25 cellular contexts compared by ENCODE assay signal in genomic region chr16:27699540-27699939, GRCh38.
"Had no signal": no experiment of that assay in that cellular context is flagged by ENCODE, and none has a peak within 500 bp of the region (broad histone marks: within the 10 kb centered on the region; RNA-seq: fewer than 3 reads in every experiment).

No MANE protein-coding gene starts in this region.

- H3K4me3 ChIP-seq: colonic mucosa, pancreas, psoas muscle, smooth muscle cell, suprapubic skin, tibial nerve had no signal

- H3K36me3 ChIP-seq: colonic mucosa had no signal

- FAIRE-seq: bronchial epithelial cell, pancreas had no signal

- H3K4me2 ChIP-seq: smooth muscle cell had no signal

- H3K9me3 ChIP-seq: colonic mucosa, pancreas, psoas muscle, suprapubic skin, tibial nerve had no signal

- H3K4me1 ChIP-seq: colonic mucosa, pancreas, psoas muscle, suprapubic skin had no signal

- H3K27ac ChIP-seq: colonic mucosa, pancreas, psoas muscle, suprapubic skin, tibial nerve had no signal

- H3K4me1 Mint-ChIP-seq: immature natural killer cell; stimulated activated naive B cell treated with anti-CD40 and anti-IgM and Interleukin-4, amounts not matched to agents 10 μg/mL and 1 μg/mL and 100 μg/mL, for 72 hours had no signal

- H3K27me3 Mint-ChIP-seq: activated CD8-positive, alpha-beta T cell treated with anti-CD3 and anti-CD28 coated beads for 36 hours; naive thymus-derived CD4-positive, alpha-beta T cell; stimulated activated naive B cell treated with anti-CD40 and anti-IgM and Interleukin-4, amounts not matched to agents 10 μg/mL and 1 μg/mL and 100 μg/mL, for 72 hours; T-helper 17 cell had no signal

- H3K27me3 ChIP-seq: colonic mucosa, pancreas, suprapubic skin, tibial nerve had no signal

- H3K27ac Mint-ChIP-seq: activated CD8-positive, alpha-beta T cell treated with anti-CD3 and anti-CD28 coated beads for 36 hours; activated T-cell treated with anti-CD3 and anti-CD28 coated beads, Interleukin-2, amount 50 U/mL, for 72 hours; immature natural killer cell; naive thymus-derived CD4-positive, alpha-beta T cell; stimulated activated naive B cell treated with anti-CD40 and anti-IgM and Interleukin-4, amounts not matched to agents 10 μg/mL and 1 μg/mL and 100 μg/mL, for 72 hours; T-helper 17 cell had no signal

- ATAC-seq: activated CD8-positive, alpha-beta T cell treated with anti-CD3 and anti-CD28 coated beads for 36 hours; activated naive CD4-positive, alpha-beta T cell treated with anti-CD3 and anti-CD28 coated beads, Interleukin-2, amount 50 U/mL, for 72 hours; activated T-cell treated with anti-CD3 and anti-CD28 coated beads, Interleukin-2, amount 50 U/mL, for 72 hours; naive thymus-derived CD4-positive, alpha-beta T cell; pancreas; psoas muscle; stimulated activated naive B cell treated with anti-CD40 and anti-IgM and Interleukin-4, amounts not matched to agents 10 μg/mL and 1 μg/mL and 100 μg/mL, for 72 hours; T-helper 17 cell had no signal

- DNase-seq: activated CD4-positive, alpha-beta T cell treated with anti-CD3 and anti-CD28 coated beads, Interleukin-2, amount 50 U/mL, for 1 hour; activated CD8-positive, alpha-beta T cell treated with anti-CD3 and anti-CD28 coated beads for 36 hours; activated naive CD4-positive, alpha-beta T cell; activated T-cell treated with anti-CD3 and anti-CD28 coated beads, Interleukin-2, amount 50 U/mL, for 72 hours; colonic mucosa; effector memory CD4-positive, alpha-beta T cell; erythroblast; foreskin fibroblast; hippocampal formation; immature natural killer cell; midbrain; naive thymus-derived CD4-positive, alpha-beta T cell; nucleus accumbens; pancreas; psoas muscle; stimulated activated CD4-positive, alpha-beta T cell treated with anti-CD3 and anti-CD28 coated beads, Interleukin-15, amount 100 ng/mL, for 24 hours; stimulated activated CD4-positive, alpha-beta T cell treated with anti-CD3 and anti-CD28 coated beads, Interleukin-2, amount 100 ng/mL, for 24 hours; stimulated activated naive B cell treated with anti-CD40 and anti-IgM and Interleukin-4, amounts not matched to agents 10 μg/mL and 1 μg/mL and 100 μg/mL, for 72 hours; T-helper 17 cell; T1000 had no signal

- H3K36me3 Mint-ChIP-seq: activated naive CD4-positive, alpha-beta T cell treated with anti-CD3 and anti-CD28 coated beads, Interleukin-2, amount 50 U/mL, for 72 hours had no signal

- H3K9me3 Mint-ChIP-seq: activated CD8-positive, alpha-beta T cell treated with anti-CD3 and anti-CD28 coated beads for 36 hours; activated naive CD4-positive, alpha-beta T cell treated with anti-CD3 and anti-CD28 coated beads, Interleukin-2, amount 50 U/mL, for 72 hours; activated T-cell treated with anti-CD3 and anti-CD28 coated beads, Interleukin-2, amount 50 U/mL, for 72 hours; immature natural killer cell; naive thymus-derived CD4-positive, alpha-beta T cell had no signal

- H3K4me3 Mint-ChIP-seq: activated CD8-positive, alpha-beta T cell treated with anti-CD3 and anti-CD28 coated beads for 36 hours; activated T-cell treated with anti-CD3 and anti-CD28 coated beads, Interleukin-2, amount 50 U/mL, for 72 hours; immature natural killer cell; naive thymus-derived CD4-positive, alpha-beta T cell; stimulated activated naive B cell treated with anti-CD40 and anti-IgM and Interleukin-4, amounts not matched to agents 10 μg/mL and 1 μg/mL and 100 μg/mL, for 72 hours; T-helper 17 cell had no signal
